Comparison of ENCODE assay signal across 10 cellular contexts in genomic region chr20:57680131-57680716, GRCh38.
DNase-seq lines count a peak whose midpoint lies in the region; ATAC-seq and TF ChIP-seq lines count a peak whose summit lies in the region.
"Had no signal": no experiment of that assay in that cellular context is flagged by ENCODE, and none has a peak within 500 bp of the region (broad histone marks: within the 10 kb centered on the region; RNA-seq: fewer than 3 reads in every experiment).

No MANE protein-coding gene starts in this region.

- no peak overlapping the region for H3K27ac Mint-ChIP-seq in activated T-cell treated with anti-CD3 and anti-CD28 coated beads, Interleukin-2, amount 50 U/mL, for 24 hours

- H3K4me2 ChIP-seq in SU-DHL-6 (ENCODE audit: low read depth, low read length, poor library complexity, severe bottlenecking): peak overlapping the region; percentile 57

- H3K4me3 Mint-ChIP-seq in activated T-cell treated with anti-CD3 and anti-CD28 coated beads, Interleukin-2, amount 50 U/mL, for 24 hours: no peak overlapping the region

- H3K36me3 ChIP-seq in SU-DHL-6 (ENCODE audit: low read length): no peaks in the 10 kb centered on the region

- H3F3A ChIP-seq in SU-DHL-6 (ENCODE audit: insufficient read depth): peaks cover 51% of the 10 kb centered on the region

- H2AFZ ChIP-seq in SU-DHL-6 (ENCODE audit: low read depth, low read length, severe bottlenecking): no peak overlapping the region

- no peaks in the 10 kb centered on the region for H3K79me2 ChIP-seq in SU-DHL-6 (ENCODE audit: insufficient read depth, low read length)

- H3K4me3 ChIP-seq in AG10803 (ENCODE audit: low read length) (no peak overlapping the region), SU-DHL-6 (ENCODE audit: insufficient read depth, low read length, poor library complexity, severe bottlenecking) (no peak overlapping the region)

- H3K27me3 ChIP-seq in SU-DHL-6 (ENCODE audit: low read length): no peaks in the 10 kb centered on the region

- H3K9me3 Mint-ChIP-seq in activated T-cell treated with anti-CD3 and anti-CD28 coated beads, Interleukin-2, amount 50 U/mL, for 24 hours: no peaks in the 10 kb centered on the region

- TF ChIP-seq CTCF in AG10803 (conservative IDR thresholded peaks at IDR 0.05; ENCODE audit: low read length): no peak
- TF ChIP-seq CTCF in SU-DHL-6 (IDR thresholded peaks at IDR 0.05; ENCODE audit: insufficient read depth, low read length, poor library complexity, severe bottlenecking): no peak

- H4K20me1 ChIP-seq in SU-DHL-6 (ENCODE audit: low read depth, low read length): no peaks in the 10 kb centered on the region

- H3K4me1 Mint-ChIP-seq in activated T-cell treated with anti-CD3 and anti-CD28 coated beads, Interleukin-2, amount 50 U/mL, for 24 hours (ENCODE audit: low read depth): peaks cover 26% of the 10 kb centered on the region

- H3K36me3 Mint-ChIP-seq in activated T-cell treated with anti-CD3 and anti-CD28 coated beads, Interleukin-2, amount 50 U/mL, for 24 hours (ENCODE audit: low read depth): no peaks in the 10 kb centered on the region

- no peaks in the 10 kb centered on the region for H3K27me3 Mint-ChIP-seq in activated T-cell treated with anti-CD3 and anti-CD28 coated beads, Interleukin-2, amount 50 U/mL, for 24 hours

- no peaks in the 10 kb centered on the region for H3K9me2 ChIP-seq in SU-DHL-6 (replicated peaks; ENCODE audit: insufficient read depth, low read length)

- H3K9me3 ChIP-seq in SU-DHL-6 (ENCODE audit: insufficient read depth, low read length): no peaks in the 10 kb centered on the region

- peak overlapping the region; percentile 96 for H3K27ac ChIP-seq in SU-DHL-6 (ENCODE audit: low read depth, low read length)

- peak; percentile 52 for ATAC-seq in HG03045 (IDR thresholded peaks at IDR 0.05; ENCODE audit: unreplicated experiment)

- H3K9ac ChIP-seq in SU-DHL-6 (ENCODE audit: low read length): peak overlapping the region; percentile 51

- peak; percentile 29 for DNase-seq in AG10803 (ENCODE audit: low read depth)
- DNase-seq in GM19238 (ENCODE audit: insufficient read length, low spot score): peak; percentile 74
- DNase-seq in activated CD4-positive, CD25-positive, alpha-beta regulatory T cell treated with anti-CD3 and anti-CD28 coated beads, Interleukin-2, amount 50 U/mL, for 72 hours: no peak
- DNase-seq in activated T-cell treated with anti-CD3 and anti-CD28 coated beads, Interleukin-2, amount 50 U/mL, for 24 hours: no peak
- no peak for DNase-seq in activated T-cell treated with anti-CD3 and anti-CD28 coated beads, Interleukin-2, amount 50 U/mL, for 1 hour
- no peak for DNase-seq in activated CD4-positive, alpha-beta T cell treated with anti-CD3 and anti-CD28 coated beads for 48 hours
- DNase-seq: activated effector memory CD4-positive, alpha-beta T cell treated with Interleukin-2 at 50 U/mL for 16 hours; stimulated activated CD4-positive, alpha-beta T cell treated with anti-CD3 and anti-CD28 coated beads, Interleukin-2, amount 100 ng/mL, for 24 hours had no signal

Comparison
In these comparisons a context has a peak if more than half of its experiments do, and no peak if none do; other contexts are left out.
1. DNase-seq: peak in AG10803 (single experiment) and GM19238 (single experiment); none in activated CD4-positive, CD25-positive, alpha-beta regulatory T cell treated with anti-CD3 and anti-CD28 coated beads, Interleukin-2, amount 50 U/mL, for 72 hours (single experiment), activated T-cell treated with anti-CD3 and anti-CD28 coated beads, Interleukin-2, amount 50 U/mL, for 24 hours (single experiment), activated T-cell treated with anti-CD3 and anti-CD28 coated beads, Interleukin-2, amount 50 U/mL, for 1 hour (single experiment) and activated CD4-positive, alpha-beta T cell treated with anti-CD3 and anti-CD28 coated beads for 48 hours (single experiment).